In the genomic region with DNA sequence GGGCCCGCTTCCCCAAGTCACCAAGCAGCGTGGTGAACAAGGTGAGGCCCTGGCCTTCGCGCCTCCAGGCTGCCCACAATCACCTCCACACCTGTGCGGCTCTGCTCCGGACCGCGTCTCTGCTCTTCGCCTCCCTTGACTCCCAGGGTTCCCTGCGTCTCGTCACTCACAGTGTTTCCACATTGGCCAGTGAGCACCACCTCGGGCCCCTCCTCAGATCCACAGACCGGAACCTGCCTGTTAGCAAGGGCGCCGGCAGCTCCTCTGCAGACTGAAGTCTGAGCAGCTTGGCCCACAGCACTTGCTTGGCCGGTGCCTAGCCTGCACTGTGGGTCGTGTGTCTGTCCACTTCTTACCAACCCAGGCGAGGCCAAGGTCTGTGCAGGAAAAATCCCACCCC, we compare ENCODE assay signal across 17 cellular contexts.
"Had no signal": no experiment of that assay in that cellular context is flagged by ENCODE, and none has a peak within 500 bp of the region (broad histone marks: within the 10 kb centered on the region; RNA-seq: fewer than 3 reads in every experiment).

No MANE protein-coding gene starts in this region.

- H3K4me1 ChIP-seq: adrenal gland, breast epithelium, gastrocnemius medialis, heart left ventricle had no signal

- ATAC-seq: activated T-cell treated with anti-CD3 and anti-CD28 coated beads, Interleukin-2, amount 50 U/mL, for 4 hours; gastrocnemius medialis; heart left ventricle; left ventricle myocardium superior; sciatic nerve had no signal

- H3K27ac ChIP-seq: adrenal gland, breast epithelium, gastrocnemius medialis, heart left ventricle, testis had no signal

- H3K36me3 ChIP-seq: adrenal gland, breast epithelium, gastrocnemius medialis, heart left ventricle had no signal

- H3K27me3 ChIP-seq: adrenal gland, breast epithelium, gastrocnemius medialis, testis had no signal

- H3K4me2 ChIP-seq: smooth muscle cell had no signal

- H3K4me3 ChIP-seq: adrenal gland, breast epithelium, gastrocnemius medialis, heart left ventricle, smooth muscle cell, testis had no signal

- DNase-seq: activated CD4-positive, alpha-beta T cell treated with anti-CD3 and anti-CD28 coated beads, Interleukin-2, amount 10 ng/mL, durations not matched to agents 24 days and 14 days; activated CD8-positive, alpha-beta memory T cell treated with anti-CD3 and anti-CD28 coated beads, Interleukin-2, amount 50 U/mL, for 4 hours; activated naive CD4-positive, alpha-beta T cell treated with anti-CD3 and anti-CD28 coated beads, Interleukin-2, amount 10 ng/mL, durations not matched to agents 7 days and 5 days; activated T-cell treated with anti-CD3 and anti-CD28 coated beads, Interleukin-2, amount 50 U/mL, for 4 hours; adrenal gland; cerebellar nuclear complex; cortex of kidney; gastrocnemius medialis; heart left ventricle; left ventricle myocardium superior; nucleus accumbens; stimulated activated CD4-positive, alpha-beta T cell treated with anti-CD3 and anti-CD28 coated beads, Interleukin-4, amount 100 ng/mL, for 1 hour; testis had no signal

- FAIRE-seq: astrocyte had no signal

- H3K9me3 ChIP-seq: adrenal gland, breast epithelium, gastrocnemius medialis, heart left ventricle, testis had no signal
